In genomic region chr13:93472296-93472695, GRCh38 we compare ENCODE assay signal across 21 cellular contexts.
"Had no signal": no experiment of that assay in that cellular context is flagged by ENCODE, and none has a peak within 500 bp of the region (broad histone marks: within the 10 kb centered on the region; RNA-seq: fewer than 3 reads in every experiment).

No MANE protein-coding gene starts in this region.

- DNase-seq: Karpas-422, KG1, MG63, NCI-H1092, NCI-H1105 treated with DMSO at 0.1 percent for 48 hours, NCI-H1417 treated with DMSO at 0.1 percent for 48 hours, NCI-H146, NCI-H1694 treated with DMSO at 0.1 percent for 48 hours, NCI-H1930, NCI-H2081, NCI-H2171, NCI-H226, NCI-H446, NCI-H510A, NCI-H524 treated with DMSO at 0.1 percent for 48 hours, NCI-H69, NCI-H774, RPMI8226, SHP77 treated with DMSO at 0.1 percent for 48 hours, SJCRH30 had no signal

- H3K27me3 ChIP-seq: MG63, SJCRH30 had no signal

- H3K27ac ChIP-seq: SJCRH30 had no signal

- ATAC-seq: SK-N-SH treated with all-trans-retinoic acid at 6 μM for 48 hours had no signal

- H3K36me3 ChIP-seq: MG63, SJCRH30 had no signal

- H3K4me3 ChIP-seq: MG63, SJCRH30 had no signal
